Comparison of ENCODE assay signal across 24 cellular contexts in the genomic region with DNA sequence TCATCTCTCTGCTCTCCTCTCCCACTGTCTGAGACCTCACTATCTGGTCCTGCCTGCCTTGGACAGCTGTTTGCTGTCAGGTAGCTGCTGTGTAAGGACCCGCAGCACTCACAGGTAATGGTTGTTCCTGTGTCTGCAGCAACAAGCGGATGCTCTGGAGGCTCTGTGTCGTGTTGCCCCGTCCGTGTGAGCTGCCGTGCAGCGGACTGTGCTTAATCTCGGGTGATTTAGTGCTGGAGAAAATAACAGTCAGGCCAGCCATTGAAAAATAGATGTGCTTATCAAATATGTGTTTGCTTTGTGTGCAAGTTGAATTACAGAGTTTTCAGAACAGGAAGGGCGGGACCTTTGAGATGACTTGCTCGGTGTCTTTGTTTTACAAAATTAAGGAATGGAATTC.
"Had no signal": no experiment of that assay in that cellular context is flagged by ENCODE, and none has a peak within 500 bp of the region (broad histone marks: within the 10 kb centered on the region; RNA-seq: fewer than 3 reads in every experiment).

No MANE protein-coding gene starts in this region.

- H3K36me3 ChIP-seq: neutrophil, pancreas, right atrium auricular region, sigmoid colon, spleen, thoracic aorta, tibial nerve, upper lobe of right lung, uterus had no signal

- H3K4me1 ChIP-seq: pancreas, right atrium auricular region, spleen, tibial nerve, upper lobe of right lung, uterus had no signal

- H3K36me3 Mint-ChIP-seq: memory B cell; stimulated activated naive B cell treated with anti-CD40 and anti-IgM and Interleukin-4, amounts not matched to agents 10 μg/mL and 1 μg/mL and 100 μg/mL, for 72 hours had no signal

- H3K27me3 ChIP-seq: neutrophil, pancreas, right atrium auricular region, sigmoid colon, spleen, tibial nerve, upper lobe of right lung, uterus had no signal

- H3K27ac Mint-ChIP-seq: effector memory CD8-positive, alpha-beta T cell; memory B cell; naive thymus-derived CD4-positive, alpha-beta T cell; nephron progenitor cell; stimulated activated naive B cell treated with anti-CD40 and anti-IgM and Interleukin-4, amounts not matched to agents 10 μg/mL and 1 μg/mL and 100 μg/mL, for 72 hours; stimulated activated naive CD8-positive, alpha-beta T cell treated with anti-CD3 and anti-CD28 coated beads, Interleukin-15, Interleukin-2, amounts not matched to agents 100 ng/mL and 50 ng/mL, for 24 hours had no signal

- DNase-seq: cerebellar nuclear complex; cortex of kidney; effector memory CD8-positive, alpha-beta T cell; erythroblast; hypothalamus; naive thymus-derived CD4-positive, alpha-beta T cell; nephron progenitor cell; pancreas; sigmoid colon; spleen; stimulated activated CD4-positive, alpha-beta T cell treated with anti-CD3 and anti-CD28 coated beads, Interleukin-4, amount 100 ng/mL, for 4 hours; stimulated activated naive B cell treated with anti-CD40 and anti-IgM and Interleukin-4, amounts not matched to agents 10 μg/mL and 1 μg/mL and 100 μg/mL, for 72 hours; upper lobe of right lung; uterus had no signal

- H3K4me3 ChIP-seq: lung, pancreas, right atrium auricular region, sigmoid colon, spleen, thoracic aorta, tibial nerve, upper lobe of right lung, uterus had no signal

- H3K9me3 ChIP-seq: neutrophil, pancreas, thoracic aorta, upper lobe of right lung, uterus had no signal

- H3K4me1 Mint-ChIP-seq: memory B cell; naive thymus-derived CD4-positive, alpha-beta T cell; stimulated activated naive B cell treated with anti-CD40 and anti-IgM and Interleukin-4, amounts not matched to agents 10 μg/mL and 1 μg/mL and 100 μg/mL, for 72 hours had no signal

- FAIRE-seq: endometrium, frontal cortex, keratinocyte, pancreas had no signal

- H3K4me3 Mint-ChIP-seq: effector memory CD8-positive, alpha-beta T cell; memory B cell; naive thymus-derived CD4-positive, alpha-beta T cell; nephron progenitor cell; stimulated activated naive B cell treated with anti-CD40 and anti-IgM and Interleukin-4, amounts not matched to agents 10 μg/mL and 1 μg/mL and 100 μg/mL, for 72 hours; stimulated activated naive CD8-positive, alpha-beta T cell treated with anti-CD3 and anti-CD28 coated beads, Interleukin-15, Interleukin-2, amounts not matched to agents 100 ng/mL and 50 ng/mL, for 24 hours had no signal

- H3K27ac ChIP-seq: neutrophil, pancreas, right atrium auricular region, sigmoid colon, spleen, thoracic aorta, tibial nerve, upper lobe of right lung, uterus had no signal

- H3K27me3 Mint-ChIP-seq: effector memory CD8-positive, alpha-beta T cell; memory B cell; naive thymus-derived CD4-positive, alpha-beta T cell; stimulated activated naive B cell treated with anti-CD40 and anti-IgM and Interleukin-4, amounts not matched to agents 10 μg/mL and 1 μg/mL and 100 μg/mL, for 72 hours; stimulated activated naive CD8-positive, alpha-beta T cell treated with anti-CD3 and anti-CD28 coated beads, Interleukin-15, Interleukin-2, amounts not matched to agents 100 ng/mL and 50 ng/mL, for 24 hours had no signal
